Comparison of ENCODE assay signal across 31 cellular contexts in the genomic region with DNA sequence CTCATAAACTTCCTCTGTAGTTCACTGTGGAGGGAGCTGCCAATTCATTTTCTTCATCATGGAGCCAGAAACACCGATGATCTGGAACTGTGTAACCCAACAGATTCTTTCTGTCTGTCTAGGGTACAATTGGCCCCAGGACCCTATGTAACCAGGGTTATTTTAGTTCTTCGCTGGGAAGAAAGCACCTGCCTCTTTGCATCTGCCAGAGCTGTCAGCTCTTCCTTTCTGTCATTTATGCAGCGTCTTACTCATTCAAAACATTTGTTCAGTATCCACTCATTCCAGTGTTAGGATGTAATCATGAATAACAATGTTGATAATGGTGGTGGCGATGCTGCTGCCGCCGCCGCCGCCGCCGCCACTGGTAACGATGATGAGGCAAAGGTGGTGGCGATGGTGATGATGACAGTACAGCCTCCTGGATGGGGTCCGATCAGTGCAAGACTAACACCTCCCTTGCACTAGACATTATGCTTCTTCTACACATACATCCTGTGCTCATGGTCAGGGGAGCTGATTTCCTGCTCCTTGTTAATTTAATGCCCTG. TPM values are rescaled to one million over a fixed set of nuclear protein-coding genes. Genes with fewer than 3 reads are reported as not detected.
"Had no signal": no experiment of that assay in that cellular context is flagged by ENCODE, and none has a peak within 500 bp of the region (broad histone marks: within the 10 kb centered on the region; RNA-seq: fewer than 3 reads in every experiment).

No MANE protein-coding gene starts in this region.

- H3K36me3 Mint-ChIP-seq: activated naive CD8-positive, alpha-beta T cell; T-cell had no signal

- H3K4me1 Mint-ChIP-seq: activated B cell treated with CpG ODN at 0.5 μM for 24 hours; activated T-helper 17 cell treated with anti-CD3 and anti-CD28 coated beads, Interleukin-2, amount 50 U/mL, for 72 hours; T-cell had no signal

- H3K4me3 Mint-ChIP-seq: activated B cell treated with CpG ODN at 0.5 μM for 24 hours; activated CD8-positive, alpha-beta T cell treated with anti-CD3 and anti-CD28 coated beads for 36 hours; activated naive CD8-positive, alpha-beta T cell; activated T-cell treated with anti-CD3 and anti-CD28 coated beads, Interleukin-2, amount 50 U/mL, for 4 hours; activated T-helper 17 cell treated with anti-CD3 and anti-CD28 coated beads, Interleukin-2, amount 50 U/mL, for 72 hours; effector memory CD8-positive, alpha-beta T cell; T-cell; T-helper 1 cell treated with Interleukin-12 subunit alpha and Interleukin-12 subunit beta and Interleukin-4 antibody, amounts not matched to agents 30 μg/mL and 1 μg/mL, for 36 hours had no signal

- H3K27me3 ChIP-seq: brain microvascular endothelial cell, esophagus muscularis mucosa, gastrocnemius medialis had no signal

- H3K4me1 ChIP-seq: esophagus muscularis mucosa, foreskin keratinocyte, gastrocnemius medialis had no signal

- H3K27ac Mint-ChIP-seq: activated B cell treated with CpG ODN at 0.5 μM for 24 hours; activated CD8-positive, alpha-beta T cell treated with anti-CD3 and anti-CD28 coated beads for 36 hours; activated naive CD8-positive, alpha-beta T cell; activated T-helper 17 cell treated with anti-CD3 and anti-CD28 coated beads, Interleukin-2, amount 50 U/mL, for 72 hours; effector memory CD8-positive, alpha-beta T cell; T-cell; T-helper 1 cell treated with Interleukin-12 subunit alpha and Interleukin-12 subunit beta and Interleukin-4 antibody, amounts not matched to agents 30 μg/mL and 1 μg/mL, for 36 hours had no signal

- H3K9me3 ChIP-seq: esophagus muscularis mucosa, gastrocnemius medialis had no signal

- H3K27ac ChIP-seq: brain microvascular endothelial cell, esophagus muscularis mucosa, foreskin keratinocyte, gastrocnemius medialis, WERI-Rb-1 had no signal

- H3K36me3 ChIP-seq: brain microvascular endothelial cell, esophagus muscularis mucosa, gastrocnemius medialis, WERI-Rb-1 had no signal

- H3K9me3 Mint-ChIP-seq: activated B cell treated with CpG ODN at 0.5 μM for 24 hours; activated CD8-positive, alpha-beta T cell treated with anti-CD3 and anti-CD28 coated beads for 36 hours; activated T-cell treated with anti-CD3 and anti-CD28 coated beads, Interleukin-2, amount 50 U/mL, for 4 hours; effector memory CD8-positive, alpha-beta T cell; T-cell; T-helper 1 cell treated with Interleukin-12 subunit alpha and Interleukin-12 subunit beta and Interleukin-4 antibody, amounts not matched to agents 30 μg/mL and 1 μg/mL, for 36 hours had no signal

- H3K4me3 ChIP-seq: esophagus muscularis mucosa, gastrocnemius medialis had no signal

- ATAC-seq: activated CD4-positive, CD25-positive, alpha-beta regulatory T cell treated with anti-CD3 and anti-CD28 coated beads, Interleukin-2, amount 50 U/mL, for 24 hours; activated CD8-positive, alpha-beta T cell treated with anti-CD3 and anti-CD28 coated beads for 36 hours; activated T-cell treated with anti-CD3 and anti-CD28 coated beads, Interleukin-2, amount 50 U/mL, for 4 hours; activated T-helper 17 cell treated with anti-CD3 and anti-CD28 coated beads, Interleukin-2, amount 50 U/mL, for 72 hours; effector memory CD8-positive, alpha-beta T cell; foreskin keratinocyte; gastrocnemius medialis; T-cell had no signal

- DNase-seq: activated B cell treated with CpG ODN at 0.5 μM for 24 hours; activated CD4-positive, alpha-beta T cell treated with anti-CD3 and anti-CD28 coated beads for 48 hours; activated CD4-positive, alpha-beta T cell treated with anti-CD3 and anti-CD28 coated beads, Interleukin-2, amount 50 U/mL, for 1 hour; activated CD4-positive, alpha-beta T cell treated with anti-CD3 and anti-CD28 coated beads, Interleukin-2, amount 50 U/mL, for 48 hours; activated CD8-positive, alpha-beta memory T cell treated with anti-CD3 and anti-CD28 coated beads for 24 hours; activated CD8-positive, alpha-beta T cell treated with anti-CD3 and anti-CD28 coated beads for 36 hours; activated effector memory CD4-positive, alpha-beta T cell treated with Interleukin-2 at 50 U/mL for 16 hours; activated gamma-delta T cell treated with Interleukin-2 at 50 U/mL for 16 hours; activated naive CD4-positive, alpha-beta T cell treated with anti-CD3 and anti-CD28 coated beads, Interleukin-2, amount 50 U/mL, for 16 hours; activated naive CD4-positive, alpha-beta T cell treated with Interleukin-2 at 50 U/mL for 16 hours; activated T-cell treated with anti-CD3 and anti-CD28 coated beads, Interleukin-2, amount 50 U/mL, for 4 hours; amniotic stem cell; anterior cingulate cortex; brain microvascular endothelial cell; caudate nucleus; cortex of kidney; dermis blood vessel endothelial cell; effector CD4-positive, alpha-beta T cell; effector memory CD8-positive, alpha-beta T cell; erythroblast; foreskin keratinocyte; gastrocnemius medialis; glutamatergic neuron; T-cell; T-helper 9 cell; WERI-Rb-1 had no signal

RNA-seq across cellular contexts. Expression of gene IRX5, which starts 46.1 kb away (rescaled TPM):
- total RNA-seq: activated B cell treated with CpG ODN at 0.5 μM for 24 hours; activated T-cell treated with anti-CD3 and anti-CD28 coated beads, Interleukin-2, amount 50 U/mL, for 4 hours; T-cell had no signal
